17 cellular contexts compared by ENCODE assay signal in genomic region chr20:60132827-60133549, GRCh38.
"Had no signal": no experiment of that assay in that cellular context is flagged by ENCODE, and none has a peak within 500 bp of the region (broad histone marks: within the 10 kb centered on the region; RNA-seq: fewer than 3 reads in every experiment).

No MANE protein-coding gene starts in this region.

- H3K27me3 ChIP-seq: testis had no signal

- H3K27ac Mint-ChIP-seq: activated CD4-positive, alpha-beta T cell treated with anti-CD3 and anti-CD28 coated beads, Interleukin-2, amount 10 ng/mL, durations not matched to agents 24 days and 14 days; activated CD8-positive, alpha-beta T cell treated with anti-CD3 and anti-CD28 coated beads, Interleukin-2, amount 10 ng/mL, durations not matched to agents 7 days and 5 days; activated naive CD8-positive, alpha-beta T cell treated with anti-CD3 and anti-CD28 coated beads, Interleukin-2, amount 10 ng/mL, durations not matched to agents 7 days and 5 days had no signal

- H3K9me3 Mint-ChIP-seq: activated CD4-positive, alpha-beta T cell treated with anti-CD3 and anti-CD28 coated beads, Interleukin-2, amount 10 ng/mL, durations not matched to agents 24 days and 14 days; activated naive CD8-positive, alpha-beta T cell treated with anti-CD3 and anti-CD28 coated beads, Interleukin-2, amount 10 ng/mL, durations not matched to agents 7 days and 5 days; natural killer cell had no signal

- H3K36me3 Mint-ChIP-seq: activated naive CD8-positive, alpha-beta T cell treated with anti-CD3 and anti-CD28 coated beads, Interleukin-2, amount 10 ng/mL, durations not matched to agents 7 days and 5 days; natural killer cell had no signal

- ATAC-seq: activated CD8-positive, alpha-beta T cell treated with anti-CD3 and anti-CD28 coated beads, Interleukin-2, amount 10 ng/mL, durations not matched to agents 7 days and 5 days; natural killer cell had no signal

- H3K4me3 ChIP-seq: prostate gland, sigmoid colon, spleen, stomach, testis had no signal

- H3K9me3 ChIP-seq: prostate gland, sigmoid colon, spleen, stomach, testis had no signal

- FAIRE-seq: endothelial cell of umbilical vein had no signal

- H3K27ac ChIP-seq: prostate gland, sigmoid colon, spleen, stomach, testis had no signal

- H3K4me3 Mint-ChIP-seq: activated CD4-positive, alpha-beta T cell treated with anti-CD3 and anti-CD28 coated beads, Interleukin-2, amount 10 ng/mL, durations not matched to agents 24 days and 14 days; activated CD8-positive, alpha-beta T cell treated with anti-CD3 and anti-CD28 coated beads, Interleukin-2, amount 10 ng/mL, durations not matched to agents 7 days and 5 days; activated naive CD8-positive, alpha-beta T cell treated with anti-CD3 and anti-CD28 coated beads, Interleukin-2, amount 10 ng/mL, durations not matched to agents 7 days and 5 days; natural killer cell had no signal

- DNase-seq: activated CD4-positive, alpha-beta T cell treated with anti-CD3 and anti-CD28 coated beads, Interleukin-2, amount 10 ng/mL, durations not matched to agents 24 days and 14 days; activated CD4-positive, CD25-positive, alpha-beta regulatory T cell; activated CD8-positive, alpha-beta memory T cell treated with anti-CD3 and anti-CD28 coated beads, Interleukin-2, amount 50 U/mL, for 4 hours; activated CD8-positive, alpha-beta T cell treated with anti-CD3 and anti-CD28 coated beads, Interleukin-2, amount 10 ng/mL, durations not matched to agents 7 days and 5 days; activated naive CD8-positive, alpha-beta T cell treated with anti-CD3 and anti-CD28 coated beads, Interleukin-2, amount 10 ng/mL, durations not matched to agents 7 days and 5 days; anterior cingulate cortex; cortex of kidney; effector CD4-positive, alpha-beta T cell; foreskin melanocyte; mesendoderm; natural killer cell; sigmoid colon; spleen; stomach; testis had no signal

- H3K36me3 ChIP-seq: prostate gland, sigmoid colon, spleen, stomach had no signal

- H3K4me1 ChIP-seq: prostate gland, sigmoid colon, testis had no signal
